8 cellular contexts compared by ENCODE assay signal in the genomic region with DNA sequence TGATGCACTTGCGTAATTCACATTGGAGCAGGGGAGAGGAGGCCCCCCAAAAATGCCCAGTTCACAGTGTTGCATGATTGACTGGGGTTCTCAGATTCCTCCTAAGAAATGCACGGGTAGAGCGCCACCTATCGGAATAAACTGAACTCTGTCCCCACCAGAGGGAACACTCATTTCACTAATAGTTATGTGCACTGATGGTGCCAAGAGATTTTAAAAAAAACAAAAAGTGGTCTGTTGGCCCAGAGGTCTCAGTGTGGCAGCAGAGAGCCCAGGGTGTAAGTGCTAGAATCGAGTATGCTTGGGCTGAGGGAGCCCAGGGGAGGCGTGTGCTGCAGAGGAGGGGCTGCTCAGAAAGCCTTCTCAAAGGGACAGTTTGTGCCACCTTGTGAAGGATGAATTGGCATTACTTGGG. TPM values are rescaled to one million over a fixed set of nuclear protein-coding genes. Genes with fewer than 3 reads are reported as not detected.
DNase-seq lines count a peak whose midpoint lies in the region; ATAC-seq and TF ChIP-seq lines count a peak whose summit lies in the region.

No MANE protein-coding gene starts in this region.

- H3K4me3 Mint-ChIP-seq in activated T-helper 2 cell treated with anti-CD3 and anti-CD28 coated beads, Interferon-gamma antibody, Interleukin-2, Interleukin-4, amounts not matched to agents 10 μg/mL and 5 μg/mL and 100 μg/mL, durations not matched to agents 14 hours and 24 hours and 36 hours (ENCODE audit: low read depth), result no peak overlapping the region

- in situ Hi-C loops in Caki2 (cut with HindIII; ENCODE audit: low pct_unique_long_range_greater_than_20kb, low sequenced_read_pairs), result no loop called here

- H3K27me3 Mint-ChIP-seq in activated T-helper 2 cell treated with anti-CD3 and anti-CD28 coated beads, Interferon-gamma antibody, Interleukin-2, Interleukin-4, amounts not matched to agents 10 μg/mL and 5 μg/mL and 100 μg/mL, durations not matched to agents 14 hours and 24 hours and 36 hours (ENCODE audit: low read depth), result no peaks in the 10 kb centered on the region

- intact Hi-C loops in activated T-helper 2 cell treated with anti-CD3 and anti-CD28 coated beads, Interferon-gamma antibody, Interleukin-2, Interleukin-4, amounts not matched to agents 10 μg/mL and 5 μg/mL and 100 μg/mL, durations not matched to agents 14 hours and 24 hours and 36 hours (cut with micrococcal nuclease), result loop anchor here (1.0 to 2.0 kb wide), 2 partner anchors 65 to 118 kb away; no protein-coding TSS in a partner anchor

- H3K4me3 ChIP-seq in HL-60 (replicated peaks; ENCODE audit: insufficient read depth, low read length) (no peak overlapping the region), foreskin fibroblast (ENCODE audit: low read depth in 1 of 2, low read length in 2 of 2) (no peak overlapping the region)

- H3K27me3 ChIP-seq in HL-60 (ENCODE audit: insufficient read depth, poor library complexity, severe bottlenecking), result no peaks in the 10 kb centered on the region

- TF ChIP-seq CTCF in HL-60 (IDR thresholded peaks at IDR 0.05; ENCODE audit: insufficient read depth, low read length) (peak; percentile 56), foreskin fibroblast (IDR thresholded peaks at IDR 0.05; ENCODE audit: low read depth, low read length) (peak; percentile 76)

- no peaks in the 10 kb centered on the region for H3K9me3 Mint-ChIP-seq in activated T-helper 2 cell treated with anti-CD3 and anti-CD28 coated beads, Interferon-gamma antibody, Interleukin-2, Interleukin-4, amounts not matched to agents 10 μg/mL and 5 μg/mL and 100 μg/mL, durations not matched to agents 14 hours and 24 hours and 36 hours

- ATAC-seq in GM21360 (IDR thresholded peaks at IDR 0.05; ENCODE audit: unreplicated experiment), result no peak
- no peak for ATAC-seq in GM18870 (IDR thresholded peaks at IDR 0.05; ENCODE audit: unreplicated experiment)

- DNase-seq in Caki2 (ENCODE audit: low read depth), result peak; percentile 51
- DNase-seq in HL-60 (ENCODE audit: low read depth in 1 of 2, low spot score in 1 of 2), result peak in 1 of 2 experiments; percentile 54
- peak; percentile 60 for DNase-seq in RKO (ENCODE audit: low spot score)
- DNase-seq in activated T-helper 2 cell treated with anti-CD3 and anti-CD28 coated beads, Interferon-gamma antibody, Interleukin-2, Interleukin-4, amounts not matched to agents 10 μg/mL and 5 μg/mL and 100 μg/mL, durations not matched to agents 14 hours and 24 hours and 36 hours (ENCODE audit: low spot score), result peak; percentile 51
- peak in 1 of 2 donors; percentile 76 for DNase-seq in foreskin fibroblast
- peak; percentile 39 for DNase-seq in pons (ENCODE audit: low spot score)

- H3K27ac ChIP-seq in HL-60 (replicated peaks), result no peak overlapping the region

- H3K27ac Mint-ChIP-seq in activated T-helper 2 cell treated with anti-CD3 and anti-CD28 coated beads, Interferon-gamma antibody, Interleukin-2, Interleukin-4, amounts not matched to agents 10 μg/mL and 5 μg/mL and 100 μg/mL, durations not matched to agents 14 hours and 24 hours and 36 hours, result no peak overlapping the region

- H3K36me3 Mint-ChIP-seq in activated T-helper 2 cell treated with anti-CD3 and anti-CD28 coated beads, Interferon-gamma antibody, Interleukin-2, Interleukin-4, amounts not matched to agents 10 μg/mL and 5 μg/mL and 100 μg/mL, durations not matched to agents 14 hours and 24 hours and 36 hours (ENCODE audit: low read depth), result no peaks in the 10 kb centered on the region

- peaks cover 3% of the 10 kb centered on the region for H3K4me1 Mint-ChIP-seq in activated T-helper 2 cell treated with anti-CD3 and anti-CD28 coated beads, Interferon-gamma antibody, Interleukin-2, Interleukin-4, amounts not matched to agents 10 μg/mL and 5 μg/mL and 100 μg/mL, durations not matched to agents 14 hours and 24 hours and 36 hours (ENCODE audit: low read depth)

RNA-seq across cellular contexts. Expression of gene PINK1, which starts 6.9 kb away (rescaled TPM):
- 34.5 and 34.6 TPM in 2 replicates for total RNA-seq in Caki2 (2014; rRNA removed; shearing (Covaris generic); ENCODE audit: low replicate concordance)
- 3.8 and 4.7 TPM in 2 replicates for total RNA-seq in activated T-helper 2 cell treated with anti-CD3 and anti-CD28 coated beads, Interferon-gamma antibody, Interleukin-2, Interleukin-4, amounts not matched to agents 10 μg/mL and 5 μg/mL and 100 μg/mL, durations not matched to agents 14 hours and 24 hours and 36 hours

RNA-seq across cellular contexts. Expression of gene DDOST, which starts 21.0 kb away (rescaled TPM):
- total RNA-seq in Caki2 (2014; rRNA removed; shearing (Covaris generic); ENCODE audit: low replicate concordance), result 418 and 467 TPM in 2 replicates
- 184 and 186 TPM in 2 replicates for total RNA-seq in activated T-helper 2 cell treated with anti-CD3 and anti-CD28 coated beads, Interferon-gamma antibody, Interleukin-2, Interleukin-4, amounts not matched to agents 10 μg/mL and 5 μg/mL and 100 μg/mL, durations not matched to agents 14 hours and 24 hours and 36 hours

RNA-seq across cellular contexts. Expression of gene CDA, which starts 51.3 kb away (rescaled TPM):
- 0.95 TPM in 1 of 2 replicates, not detected in the other for total RNA-seq in Caki2 (2014; rRNA removed; shearing (Covaris generic); ENCODE audit: low replicate concordance)
- not detected in 2 replicates for total RNA-seq in activated T-helper 2 cell treated with anti-CD3 and anti-CD28 coated beads, Interferon-gamma antibody, Interleukin-2, Interleukin-4, amounts not matched to agents 10 μg/mL and 5 μg/mL and 100 μg/mL, durations not matched to agents 14 hours and 24 hours and 36 hours
